19 cellular contexts compared by ENCODE assay signal in genomic region chr5:146463446-146463845, GRCh38. TPM values are rescaled to one million over a fixed set of nuclear protein-coding genes. Genes with fewer than 3 reads are reported as not detected.
"Had no signal": no experiment of that assay in that cellular context is flagged by ENCODE, and none has a peak within 500 bp of the region (broad histone marks: within the 10 kb centered on the region; RNA-seq: fewer than 3 reads in every experiment).

No MANE protein-coding gene starts in this region.

- H3K27me3 ChIP-seq: ascending aorta, breast epithelium, dorsolateral prefrontal cortex, gastroesophageal sphincter, heart right ventricle, tibial nerve had no signal

- DNase-seq: activated CD4-positive, alpha-beta memory T cell treated with anti-CD3 and anti-CD28 coated beads, Interleukin-2, amount 10 ng/mL, durations not matched to agents 7 days and 5 days; activated CD4-positive, alpha-beta T cell treated with anti-CD3 and anti-CD28 coated beads for 4 hours; activated naive CD4-positive, alpha-beta T cell treated with Interleukin-2 at 50 U/mL for 16 hours; dorsolateral prefrontal cortex; endodermal cell; heart right ventricle; naive thymus-derived CD8-positive, alpha-beta T cell; stimulated activated CD4-positive, alpha-beta T cell treated with anti-CD3 and anti-CD28 coated beads, Interleukin-2, amount 100 ng/mL, for 48 hours; stimulated activated naive CD4-positive, alpha-beta T cell treated with Interleukin-2 at 50 U/mL for 16 hours; substantia nigra; SW 1271; T-helper 9 cell had no signal

- ATAC-seq: gastroesophageal sphincter; heart right ventricle; naive thymus-derived CD8-positive, alpha-beta T cell had no signal

- H3K27ac Mint-ChIP-seq: endodermal cell had no signal

- H3K9me3 ChIP-seq: ascending aorta, breast epithelium, gastroesophageal sphincter, heart right ventricle, tibial nerve had no signal

- H3K27ac ChIP-seq: ascending aorta, breast epithelium, dorsolateral prefrontal cortex, gastroesophageal sphincter, heart right ventricle, tibial nerve had no signal

- H3K9me3 Mint-ChIP-seq: activated CD4-positive, alpha-beta memory T cell treated with anti-CD3 and anti-CD28 coated beads, Interleukin-2, amount 10 ng/mL, durations not matched to agents 7 days and 5 days; endodermal cell; naive thymus-derived CD8-positive, alpha-beta T cell had no signal

- H3K4me1 ChIP-seq: ascending aorta, breast epithelium had no signal

- H3K4me3 ChIP-seq: ascending aorta, breast epithelium, dorsolateral prefrontal cortex, gastroesophageal sphincter, heart right ventricle, lung, tibial nerve had no signal

- H3K4me3 Mint-ChIP-seq: activated CD4-positive, alpha-beta memory T cell treated with anti-CD3 and anti-CD28 coated beads, Interleukin-2, amount 10 ng/mL, durations not matched to agents 7 days and 5 days; endodermal cell; naive thymus-derived CD8-positive, alpha-beta T cell had no signal

- H3K27me3 Mint-ChIP-seq: activated CD4-positive, alpha-beta memory T cell treated with anti-CD3 and anti-CD28 coated beads, Interleukin-2, amount 10 ng/mL, durations not matched to agents 7 days and 5 days; naive thymus-derived CD8-positive, alpha-beta T cell had no signal

- H3K36me3 ChIP-seq: breast epithelium had no signal

RNA-seq across cellular contexts. Expression of gene GPR151, which starts 52.5 kb away (rescaled TPM):
- total RNA-seq: activated CD4-positive, alpha-beta memory T cell treated with anti-CD3 and anti-CD28 coated beads, Interleukin-2, amount 10 ng/mL, durations not matched to agents 7 days and 5 days; ascending aorta; breast epithelium; gastroesophageal sphincter; heart right ventricle; lung; mononuclear cell; naive thymus-derived CD8-positive, alpha-beta T cell; renal cortical epithelial cell; tibial nerve had no signal
- polyA plus RNA-seq: heart right ventricle; lung; naive thymus-derived CD8-positive, alpha-beta T cell had no signal
